In genomic region chr12:9754097-9754964, GRCh38 we compare ENCODE assay signal across 24 cellular contexts. TPM values are rescaled to one million over a fixed set of nuclear protein-coding genes. Genes with fewer than 3 reads are reported as not detected.
DNase-seq lines count a peak whose midpoint lies in the region; ATAC-seq and TF ChIP-seq lines count a peak whose summit lies in the region.
"Had no signal": no experiment of that assay in that cellular context is flagged by ENCODE, and none has a peak within 500 bp of the region (broad histone marks: within the 10 kb centered on the region; RNA-seq: fewer than 3 reads in every experiment).

No MANE protein-coding gene starts in this region.

- CTCF ChIA-PET in activated CD4-positive, alpha-beta T cell treated with anti-CD3 and anti-CD28 coated beads, Interleukin-2, amount 10 ng/mL, durations not matched to agents 7 days and 5 days (lab: Charles Lee): interaction anchor here (1.2 to 6.3 kb wide), 6 partner anchors 8 to 46 kb away, joined by 3 to 55 read pairs (median 16); no protein-coding TSS in a partner anchor

- H3K79me2 ChIP-seq in GM23338 (replicated peaks; ENCODE audit: insufficient read depth): no peaks in the 10 kb centered on the region

- no peaks in the 10 kb centered on the region for H3K27me3 ChIP-seq in GM23338 (ENCODE audit: insufficient read depth)
- H3K27me3 ChIP-seq: esophagus squamous epithelium had no signal

- no peaks in the 10 kb centered on the region for H4K20me1 ChIP-seq in GM23338 (replicated peaks; ENCODE audit: insufficient read depth)
- H4K20me1 ChIP-seq: BLaER1 had no signal

- H3K27me3 Mint-ChIP-seq in activated CD4-positive, alpha-beta T cell treated with anti-CD3 and anti-CD28 coated beads, Interleukin-2, amount 10 ng/mL, durations not matched to agents 7 days and 5 days: no peaks in the 10 kb centered on the region
- H3K27me3 Mint-ChIP-seq in GM23338 (ENCODE audit: insufficient read depth, low read depth, poor library complexity) (peaks cover 5% of the 10 kb centered on the region), natural killer cell (ENCODE audit: low read depth in 2 of 2) (no peaks in the 10 kb centered on the region)
- no peaks in the 10 kb centered on the region for H3K27me3 Mint-ChIP-seq in activated naive CD8-positive, alpha-beta T cell

- H3K4me3 ChIP-seq in GM23338: no peak overlapping the region
- H3K4me3 ChIP-seq: BLaER1, esophagus squamous epithelium, gastroesophageal sphincter, lower lobe of right lung had no signal

- H3K4me3 Mint-ChIP-seq in activated CD4-positive, alpha-beta T cell treated with anti-CD3 and anti-CD28 coated beads, Interleukin-2, amount 10 ng/mL, durations not matched to agents 7 days and 5 days: peak overlapping the region; percentile 54
- no peak overlapping the region for H3K4me3 Mint-ChIP-seq in GM23338
- peak overlapping the region; percentile 100 for H3K4me3 Mint-ChIP-seq in activated naive CD8-positive, alpha-beta T cell
- peak overlapping the region; percentile 87 for H3K4me3 Mint-ChIP-seq in natural killer cell

- peaks cover 55% of the 10 kb centered on the region for H3K4me1 Mint-ChIP-seq in activated CD4-positive, alpha-beta T cell treated with anti-CD3 and anti-CD28 coated beads, Interleukin-2, amount 10 ng/mL, durations not matched to agents 7 days and 5 days
- peaks cover 13% of the 10 kb centered on the region; the same call in 2 of the 3 replicates for H3K4me1 Mint-ChIP-seq in GM23338
- peaks cover 47% of the 10 kb centered on the region for H3K4me1 Mint-ChIP-seq in activated naive CD8-positive, alpha-beta T cell (ENCODE audit: low read depth)
- peaks cover 51 to 66% of the 10 kb centered on the region in 2 donors for H3K4me1 Mint-ChIP-seq in natural killer cell

- ATAC-seq in GM23338 (no peak), natural killer cell (no peak)
- ATAC-seq: gastroesophageal sphincter, HepG2, lower lobe of right lung had no signal

- H3K4me2 ChIP-seq in GM23338: no peak overlapping the region
- H3K4me2 ChIP-seq: BLaER1 had no signal

- no peaks in the 10 kb centered on the region for H3K9me2 ChIP-seq in GM23338 (ENCODE audit: insufficient read depth)

- peaks cover 8% of the 10 kb centered on the region; the same call in 1 of the 2 replicates for H3K4me1 ChIP-seq in GM23338 (ENCODE audit: insufficient read depth)

- H3F3A ChIP-seq in GM23338 (replicated peaks; ENCODE audit: low read depth): no peaks in the 10 kb centered on the region

- no peak overlapping the region for H3K27ac ChIP-seq in GM23338 (ENCODE audit: low read depth)
- H3K27ac ChIP-seq: BLaER1, esophagus squamous epithelium, gastroesophageal sphincter, lower lobe of right lung had no signal

- POLR2A ChIA-PET in activated CD4-positive, alpha-beta T cell treated with anti-CD3 and anti-CD28 coated beads, Interleukin-2, amount 10 ng/mL, durations not matched to agents 7 days and 5 days (lab: Charles Lee): interaction anchor here (0.6 to 10.8 kb wide), 2 partner anchors 42 to 103 kb away, joined by 3 to 125 read pairs; no protein-coding TSS in a partner anchor

- TF ChIP-seq CTCF in GM23338 (conservative IDR thresholded peaks at IDR 0.05; ENCODE audit: low read depth in 2 of 2) (no peak), natural killer cell (IDR thresholded peaks at IDR 0.05) (no peak)

- 0 out of 2 replicates have a peak overlapping the region, but pooled peaks have one; percentile 17 for H2AFZ ChIP-seq in GM23338

- no peaks in the 10 kb centered on the region for H3K9me3 Mint-ChIP-seq in activated CD4-positive, alpha-beta T cell treated with anti-CD3 and anti-CD28 coated beads, Interleukin-2, amount 10 ng/mL, durations not matched to agents 7 days and 5 days
- no peaks in the 10 kb centered on the region for H3K9me3 Mint-ChIP-seq in GM23338
- H3K9me3 Mint-ChIP-seq in activated naive CD8-positive, alpha-beta T cell (ENCODE audit: low read depth): no peaks in the 10 kb centered on the region
- H3K9me3 Mint-ChIP-seq in natural killer cell: no peaks in the 10 kb centered on the region

- H3K36me3 ChIP-seq in GM23338 (ENCODE audit: insufficient read depth): no peaks in the 10 kb centered on the region
- H3K36me3 ChIP-seq: BLaER1, esophagus squamous epithelium, gastroesophageal sphincter had no signal

- no peak for DNase-seq in activated CD4-positive, alpha-beta T cell treated with anti-CD3 and anti-CD28 coated beads, Interleukin-2, amount 10 ng/mL, durations not matched to agents 7 days and 5 days
- no peak for DNase-seq in activated CD4-positive, alpha-beta T cell treated with anti-CD3 and anti-CD28 coated beads, Interleukin-2, amount 50 U/mL, for 4 hours
- DNase-seq in GM23338 (ENCODE audit: low spot score) (no peak), natural killer cell (no peak), NCI-H1436 treated with DMSO at 0.1 percent for 48 hours (lab: John Stamatoyannopoulos, UW) (no peak), DMS114 treated with DMSO at 0.1 percent for 48 hours (lab: John Stamatoyannopoulos, UW; ENCODE audit: unreplicated experiment) (no peak), NCI-H2227 (lab: John Stamatoyannopoulos, UW; ENCODE audit: unreplicated experiment) (no peak)
- DNase-seq: effector CD8-positive, alpha-beta T cell; esophagus squamous epithelium; lower lobe of right lung; NCI-H1436; NCI-H2171 treated with DMSO at 0.1 percent for 48 hours; NCI-H526 treated with DMSO at 0.1 percent for 48 hours; Right ventricle myocardium superior; stimulated activated CD4-positive, alpha-beta T cell treated with anti-CD3 and anti-CD28 coated beads, Interleukin-12 subunit alpha, Interleukin-12 subunit beta, amount 100 ng/mL, for 4 hours had no signal

- H3K27ac Mint-ChIP-seq in activated CD4-positive, alpha-beta T cell treated with anti-CD3 and anti-CD28 coated beads, Interleukin-2, amount 10 ng/mL, durations not matched to agents 7 days and 5 days: peak overlapping the region; percentile 59
- peak overlapping the region; percentile 43; the same call in 1 of the 2 replicates for H3K27ac Mint-ChIP-seq in GM23338
- peak overlapping the region; percentile 90 for H3K27ac Mint-ChIP-seq in activated naive CD8-positive, alpha-beta T cell
- peak overlapping the region; percentile 40 to 100 for H3K27ac Mint-ChIP-seq in natural killer cell

- intact Hi-C loops in natural killer cell (cut with micrococcal nuclease): no loop called here

- H3K36me3 Mint-ChIP-seq in activated CD4-positive, alpha-beta T cell treated with anti-CD3 and anti-CD28 coated beads, Interleukin-2, amount 10 ng/mL, durations not matched to agents 7 days and 5 days (ENCODE audit: low read depth): peaks cover 68% of the 10 kb centered on the region
- no peaks in the 10 kb centered on the region for H3K36me3 Mint-ChIP-seq in GM23338 (ENCODE audit: low read depth)
- peaks cover 58% of the 10 kb centered on the region for H3K36me3 Mint-ChIP-seq in activated naive CD8-positive, alpha-beta T cell
- peaks cover 47% of the 10 kb centered on the region for H3K36me3 Mint-ChIP-seq in natural killer cell

TF ChIP-seq in GM23338, 12 proteins besides CTCF, POLR2A, EP300 and RAD21:
- TF ChIP-seq STAT1 (IDR thresholded peaks at IDR 0.05; ENCODE audit: unreplicated experiment): no peak

RNA-seq across cellular contexts. Expression of gene CD69, which starts 6.4 kb away (rescaled TPM):
- 10 to 100 TPM; 71.6 to 82.4 TPM for total RNA-seq in activated CD4-positive, alpha-beta T cell treated with anti-CD3 and anti-CD28 coated beads, Interleukin-2, amount 10 ng/mL, durations not matched to agents 7 days and 5 days
- not detected in 2 replicates for total RNA-seq in GM23338 (2014; rRNA removed; shearing (Covaris generic))
- polyA plus RNA-seq in GM23338 (2016; fragmentation: Nextera tagmentation; extraction: Ambion mirVana): 0.12 TPM in 1 of 2 replicates, not detected in the other
- total RNA-seq in natural killer cell: 1,000 to 10,000 TPM in 1 of 3 donors, 100 to 1,000 TPM in 2; 739 to 1,541 (median 990) TPM
- total RNA-seq: A673, chondrocyte, HepG2, MCF 10A had no signal
- polyA plus RNA-seq: HepG2, keratinocyte had no signal

RNA-seq across cellular contexts. Expression of gene CLECL1, which starts 21.4 kb away (rescaled TPM):
- total RNA-seq in activated CD4-positive, alpha-beta T cell treated with anti-CD3 and anti-CD28 coated beads, Interleukin-2, amount 10 ng/mL, durations not matched to agents 7 days and 5 days: 1 to 10 TPM; 1.2 to 1.4 TPM
- total RNA-seq in GM23338 (2014; rRNA removed; shearing (Covaris generic)): not detected in 2 replicates
- not detected in 2 replicates for polyA plus RNA-seq in GM23338 (2016; fragmentation: Nextera tagmentation; extraction: Ambion mirVana)
- 1 to 10 TPM in 1 of 3 donors, under 1 TPM in 2; 0.64 to 1.5 (median 0.72) TPM for total RNA-seq in natural killer cell
- total RNA-seq: A673, chondrocyte, gastroesophageal sphincter, HepG2, MCF 10A, Right ventricle myocardium superior, urinary bladder had no signal
- polyA plus RNA-seq: HepG2, keratinocyte had no signal

Comparison
In these comparisons a context has a peak if more than half of its experiments do, and no peak if none do; other contexts are left out.
1. RNA of gene CD69, which starts 6.4 kb away (total RNA-seq): 739 to 1,541 TPM in natural killer cell and 71.6 to 82.4 TPM in activated CD4-positive, alpha-beta T cell treated with anti-CD3 and anti-CD28 coated beads, Interleukin-2, amount 10 ng/mL, durations not matched to agents 7 days and 5 days; not detected in GM23338; every median in the first group is over 10 times any median in the second.
2. Peak in every context shown above with its lines, with median percentiles within 50 percentile points of each other: H3K27ac Mint-ChIP-seq.